ENCODE assay signal across 22 cellular contexts in genomic region chr2:39874236-39874635, GRCh38.
A peak's percentile ranks its signal among the peaks of the same experiment; 100 is the strongest.
DNase-seq lines count a peak whose midpoint lies in the region; ATAC-seq and TF ChIP-seq lines count a peak whose summit lies in the region.
"Had no signal": no experiment of that assay in that cellular context is flagged by ENCODE, and none has a peak within 500 bp of the region (broad histone marks: within the 10 kb centered on the region; RNA-seq: fewer than 3 reads in every experiment).

No MANE protein-coding gene starts in this region.

- no peak overlapping the region for H2BK5ac ChIP-seq in mesenchymal stem cell (ENCODE audit: low read depth, low read length, poor library complexity, severe bottlenecking)

- no peaks in the 10 kb centered on the region for H3K9me3 Mint-ChIP-seq in MCF 10A (ENCODE audit: unreplicated experiment)

- no peaks in the 10 kb centered on the region for H3K79me2 ChIP-seq in mammary epithelial cell (ENCODE audit: insufficient read depth, low read length)

- H3K36me3 ChIP-seq in mammary epithelial cell (ENCODE audit: insufficient read depth, low read length) (no peaks in the 10 kb centered on the region), mesenchymal stem cell (ENCODE audit: control insufficient read depth in 1 of 2, insufficient read depth in 2 of 2, low read depth in 1 of 2, low read length in 2 of 2) (no peaks in the 10 kb centered on the region)
- H3K36me3 ChIP-seq: BLaER1 treated with 17β-estradiol and CSF1 and Interleukin-3, amounts not matched to agents 10 nM and 100 nM had no signal

- H3K4me1 ChIP-seq in mammary epithelial cell (ENCODE audit: insufficient read depth, low read length) = peaks cover 32% of the 10 kb centered on the region
- peaks cover 4% of the 10 kb centered on the region for H3K4me1 ChIP-seq in mesenchymal stem cell (ENCODE audit: control insufficient read depth, insufficient read depth, low read depth, low read length)

- H3K27ac ChIP-seq in mammary epithelial cell (ENCODE audit: insufficient read depth, low read depth, low read length) = no peak overlapping the region
- no peak overlapping the region for H3K27ac ChIP-seq in mesenchymal stem cell (ENCODE audit: low read length, poor library complexity, severe bottlenecking)
- H3K27ac ChIP-seq: 22Rv1; BLaER1 treated with 17β-estradiol and CSF1 and Interleukin-3, amounts not matched to agents 10 nM and 100 nM had no signal

- H2BK120ac ChIP-seq in mesenchymal stem cell (ENCODE audit: low read depth, low read length) = no peak overlapping the region

- H3K14ac ChIP-seq in mesenchymal stem cell (ENCODE audit: low read length in 2 of 2) = no peak overlapping the region

- H3K9ac ChIP-seq in mammary epithelial cell (ENCODE audit: insufficient read depth, low read length) (no peak overlapping the region), mesenchymal stem cell (ENCODE audit: low read length) (no peak overlapping the region)
- H3K9ac ChIP-seq: BLaER1 treated with 17β-estradiol and CSF1 and Interleukin-3, amounts not matched to agents 10 nM and 100 nM; GM23248 had no signal

- peak overlapping the region in 1 of 2 experiments; percentile 86 for H2BK12ac ChIP-seq in mesenchymal stem cell (ENCODE audit: low read length in 2 of 2)

- H3K18ac ChIP-seq in mesenchymal stem cell (ENCODE audit: low read depth in 1 of 2, low read length in 2 of 2) = no peak overlapping the region

- no peaks in the 10 kb centered on the region for H3K27me3 Mint-ChIP-seq in MCF 10A (ENCODE audit: insufficient read depth, unreplicated experiment)
- H3K27me3 Mint-ChIP-seq: CD8-positive, alpha-beta memory T cell had no signal

- H3K4me1 Mint-ChIP-seq in MCF 10A (ENCODE audit: insufficient read depth, unreplicated experiment) = peaks cover 26% of the 10 kb centered on the region
- H3K4me1 Mint-ChIP-seq: B cell; CD14-positive monocyte; CD8-positive, alpha-beta memory T cell had no signal

- no peak for TF ChIP-seq CTCF in mammary epithelial cell (conservative IDR thresholded peaks at IDR 0.05 in 1 of 2, IDR thresholded peaks at IDR 0.05 in 1 of 2; ENCODE audit: extremely low read depth in 1 of 2, insufficient read depth in 1 of 2, low read depth in 1 of 2, low read length in 2 of 2)
- TF ChIP-seq CTCF in MCF 10A (IDR thresholded peaks at IDR 0.05; ENCODE audit: unreplicated experiment) = no peak
- TF ChIP-seq CTCF in epithelial cell of esophagus (IDR thresholded peaks at IDR 0.05; ENCODE audit: insufficient read depth, low read depth, low read length, missing control alignments) = no peak

- DNase-seq in mammary epithelial cell = peak; percentile 39
- no peak for DNase-seq in MCF 10A (ENCODE audit: unreplicated experiment)
- peak; percentile 37 for DNase-seq in epithelial cell of esophagus (ENCODE audit: low read depth)
- peak; percentile 72 for DNase-seq in mesenchymal stem cell
- DNase-seq in OCI-M1 (lab: John Stamatoyannopoulos, UW) = no peak
- DNase-seq: CD4-positive, alpha-beta T cell; CD8-positive, alpha-beta memory T cell; DMS 273 treated with DMSO at 0.1 percent for 48 hours; DMS79; EL; GDM1; GM23248; H7; HCEC 1CT had no signal

- no peaks in the 10 kb centered on the region for H3K27me3 ChIP-seq in mammary epithelial cell (ENCODE audit: insufficient read depth, low read length)
- no peaks in the 10 kb centered on the region for H3K27me3 ChIP-seq in mesenchymal stem cell (ENCODE audit: control insufficient read depth in 1 of 2, insufficient read depth in 1 of 2, low read length in 2 of 2)
- H3K27me3 ChIP-seq: BLaER1 treated with 17β-estradiol and CSF1 and Interleukin-3, amounts not matched to agents 10 nM and 100 nM had no signal

- no peak overlapping the region for H2AK5ac ChIP-seq in mesenchymal stem cell (ENCODE audit: low read length, severe bottlenecking)

- no peak overlapping the region for H3K27ac Mint-ChIP-seq in MCF 10A (ENCODE audit: low read depth, unreplicated experiment)
- H3K27ac Mint-ChIP-seq: B cell; CD14-positive monocyte; CD4-positive, alpha-beta T cell; CD8-positive, alpha-beta memory T cell had no signal

- H2BK15ac ChIP-seq in mesenchymal stem cell (ENCODE audit: low read depth, poor library complexity, severe bottlenecking) = no peak overlapping the region

- H3K4me3 ChIP-seq in mammary epithelial cell (replicated peaks in 1 of 3; ENCODE audit: insufficient read depth in 1 of 3, low read depth in 2 of 3, low read length in 3 of 3) (no peak overlapping the region), epithelial cell of esophagus (ENCODE audit: low read length) (no peak overlapping the region), mesenchymal stem cell (ENCODE audit: insufficient read depth in 1 of 2, low read depth in 1 of 2, low read length in 2 of 2) (no peak overlapping the region)
- H3K4me3 ChIP-seq: BLaER1 treated with 17β-estradiol and CSF1 and Interleukin-3, amounts not matched to agents 10 nM and 100 nM; GM12878; GM23248 had no signal

- no peak overlapping the region for H3K4me3 Mint-ChIP-seq in MCF 10A (ENCODE audit: unreplicated experiment)
- H3K4me3 Mint-ChIP-seq: B cell; CD14-positive monocyte; CD4-positive, alpha-beta T cell; CD8-positive, alpha-beta memory T cell had no signal

- H3K23ac ChIP-seq in mesenchymal stem cell (ENCODE audit: low read length in 2 of 2) = no peak overlapping the region

- no peak overlapping the region for H3K4me2 ChIP-seq in mammary epithelial cell (ENCODE audit: insufficient read depth, low read depth, low read length)
- H3K4me2 ChIP-seq in mesenchymal stem cell (ENCODE audit: low read length, poor library complexity, severe bottlenecking) = no peak overlapping the region
- H3K4me2 ChIP-seq: BLaER1 treated with 17β-estradiol and CSF1 and Interleukin-3, amounts not matched to agents 10 nM and 100 nM had no signal

- intact Hi-C loops in mammary epithelial cell (cut with micrococcal nuclease) = no loop called here
- intact Hi-C loops in MCF 10A (cut with micrococcal nuclease) = no loop called here

- H3K36me3 Mint-ChIP-seq in MCF 10A (ENCODE audit: insufficient read depth, unreplicated experiment) = no peaks in the 10 kb centered on the region
- H3K36me3 Mint-ChIP-seq: CD14-positive monocyte; CD8-positive, alpha-beta memory T cell had no signal

- CTCF ChIA-PET in mammary epithelial cell (lab: Charles Lee; ENCODE audit: low non-redundant PET) = no interaction called here
- CTCF ChIA-PET in MCF 10A (lab: Yijun Ruan, JAX) = no interaction called here

- no peak for ATAC-seq in SK-N-SH treated with all-trans-retinoic acid at 6 μM for 48 hours
- no peak for ATAC-seq in HG03457 (IDR thresholded peaks at IDR 0.05; ENCODE audit: unreplicated experiment)
- ATAC-seq in GM19467 (IDR thresholded peaks at IDR 0.05; ENCODE audit: unreplicated experiment) = no peak
- ATAC-seq: GM12878 had no signal

- no peak overlapping the region for H4K91ac ChIP-seq in mesenchymal stem cell (ENCODE audit: low read length)

- in situ Hi-C loops in mammary epithelial cell (cut with MboI; ENCODE audit: low sequenced_read_pairs in 2 of 2) = no loop called here

- H4K20me1 ChIP-seq in mammary epithelial cell (ENCODE audit: insufficient read depth, low read length) = no peaks in the 10 kb centered on the region
- H4K20me1 ChIP-seq: BLaER1 treated with 17β-estradiol and CSF1 and Interleukin-3, amounts not matched to agents 10 nM and 100 nM had no signal

- no TSS peak for BruUV-seq in mammary epithelial cell (replicated peaks; lab: Mats Ljungman, UMichigan)
- no TSS peak for BruUV-seq in MCF 10A (replicated peaks; lab: Mats Ljungman, UMichigan)

- POLR2A ChIA-PET in MCF 10A (lab: Yijun Ruan, JAX) = no interaction called here

- WGBS in mammary epithelial cell (ENCODE audit: low coverage, missing lambda C conversion rate) = 92% methylated on average over 4 of the region's 4 CpGs
- WGBS in mesenchymal stem cell = 100% methylated on average over 2 of the region's 4 CpGs

- dilution Hi-C loops in mammary epithelial cell (cut with HindIII; ENCODE audit: low sequenced_read_pairs) = no loop called here

- H4K8ac ChIP-seq in mesenchymal stem cell (ENCODE audit: low read length) = no peak overlapping the region

- no peaks in the 10 kb centered on the region for H3K79me1 ChIP-seq in mesenchymal stem cell (replicated peaks; ENCODE audit: low read length, poor library complexity, severe bottlenecking)

- no peaks in the 10 kb centered on the region for H3K9me3 ChIP-seq in mammary epithelial cell (replicated peaks; ENCODE audit: insufficient read depth, low read length)
- no peaks in the 10 kb centered on the region for H3K9me3 ChIP-seq in mesenchymal stem cell (ENCODE audit: control insufficient read depth, low read length)

- no peak overlapping the region for H3K4ac ChIP-seq in mesenchymal stem cell (ENCODE audit: low read depth in 1 of 2, low read length in 2 of 2)

- H2AFZ ChIP-seq in mammary epithelial cell (ENCODE audit: low read depth, low read length) = no peak overlapping the region
- H2AFZ ChIP-seq in mesenchymal stem cell (ENCODE audit: low read depth, low read length) = no peak overlapping the region
- H2AFZ ChIP-seq: GM23248 had no signal

TF ChIP-seq in SK-N-SH treated with all-trans-retinoic acid at 6 μM for 48 hours, 23 proteins besides CTCF, POLR2A, EP300 and RAD21:
- TF ChIP-seq ZNF565 (CRISPR knock-in tag; conservative IDR thresholded peaks at IDR 0.05; ENCODE audit: low read depth) (no peak), ZFP30 (CRISPR knock-in tag; IDR thresholded peaks at IDR 0.05) (no peak), OSR1 (CRISPR knock-in tag; IDR thresholded peaks at IDR 0.05) (no peak), ZC3H10 (CRISPR knock-in tag; IDR thresholded peaks at IDR 0.05) (no peak), GLIS3 (CRISPR knock-in tag; IDR thresholded peaks at IDR 0.05) (no peak), TCF4 (CRISPR knock-in tag; IDR thresholded peaks at IDR 0.05; ENCODE audit: borderline replicate concordance) (no peak)
- TF ChIP-seq, protein P1, sequence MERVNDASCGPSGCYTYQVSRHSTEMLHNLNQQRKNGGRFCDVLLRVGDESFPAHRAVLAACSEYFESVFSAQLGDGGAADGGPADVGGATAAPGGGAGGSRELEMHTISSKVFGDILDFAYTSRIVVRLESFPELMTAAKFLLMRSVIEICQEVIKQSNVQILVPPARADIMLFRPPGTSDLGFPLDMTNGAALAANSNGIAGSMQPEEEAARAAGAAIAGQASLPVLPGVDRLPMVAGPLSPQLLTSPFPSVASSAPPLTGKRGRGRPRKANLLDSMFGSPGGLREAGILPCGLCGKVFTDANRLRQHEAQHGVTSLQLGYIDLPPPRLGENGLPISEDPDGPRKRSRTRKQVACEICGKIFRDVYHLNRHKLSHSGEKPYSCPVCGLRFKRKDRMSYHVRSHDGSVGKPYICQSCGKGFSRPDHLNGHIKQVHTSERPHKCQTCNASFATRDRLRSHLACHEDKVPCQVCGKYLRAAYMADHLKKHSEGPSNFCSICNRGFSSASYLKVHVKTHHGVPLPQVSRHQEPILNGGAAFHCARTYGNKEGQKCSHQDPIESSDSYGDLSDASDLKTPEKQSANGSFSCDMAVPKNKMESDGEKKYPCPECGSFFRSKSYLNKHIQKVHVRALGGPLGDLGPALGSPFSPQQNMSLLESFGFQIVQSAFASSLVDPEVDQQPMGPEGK (CRISPR knock-in tag; IDR thresholded peaks at IDR 0.05; ENCODE audit: borderline replicate concordance) = no peak

Comparison
In these comparisons a context has a peak if more than half of its experiments do, and no peak if none do; other contexts are left out.
1. DNase-seq: peak in mammary epithelial cell (single experiment), epithelial cell of esophagus (single experiment) and mesenchymal stem cell (single experiment); none in MCF 10A (single experiment) and OCI-M1 (single experiment).